Comparison of ENCODE assay signal across 1 cellular context in genomic region chr2:101731221-101732054, GRCh38.
A peak's percentile ranks its signal among the peaks of the same experiment; 100 is the strongest.
TF ChIP-seq lines count a peak whose summit lies in the region.

No MANE protein-coding gene starts in this region.

TF ChIP-seq in HepG2, 621 proteins besides CTCF, POLR2A, EP300 and RAD21 (continued from another document and continues in another):
- TF ChIP-seq ZNF691 (CRISPR knock-in tag; IDR thresholded peaks at IDR 0.05; ENCODE audit: borderline replicate concordance, low read depth) (no peak), ZNF546 (CRISPR knock-in tag; conservative IDR thresholded peaks at IDR 0.05) (no peak), ZNF800 (CRISPR knock-in tag; IDR thresholded peaks at IDR 0.05) (no peak; the same call in 1 of the 2 replicates), ZNF451 (CRISPR knock-in tag; IDR thresholded peaks at IDR 0.05) (no peak), ATF7-NPFF (CRISPR knock-in tag; IDR thresholded peaks at IDR 0.05; ENCODE audit: low read depth) (no peak), ZNF34 (CRISPR knock-in tag; IDR thresholded peaks at IDR 0.05; ENCODE audit: borderline replicate concordance) (no peak), ZNF282 (IDR thresholded peaks at IDR 0.05; ENCODE audit: partially characterized antibody) (no peak), ZNF510 (CRISPR knock-in tag; IDR thresholded peaks at IDR 0.05; ENCODE audit: low read depth) (no peak), SRSF9 (IDR thresholded peaks at IDR 0.05; ENCODE audit: borderline replicate concordance, insufficient read depth, low read depth, low read length, poor library complexity, severe bottlenecking) (no peak), ZNF275 (CRISPR knock-in tag; IDR thresholded peaks at IDR 0.05; ENCODE audit: borderline replicate concordance) (0 out of 2 replicates have a peak, but pooled peaks have one; percentile 25), AHDC1 (CRISPR knock-in tag; IDR thresholded peaks at IDR 0.05; ENCODE audit: borderline replicate concordance) (peak; percentile 77; the same call in 1 of the 2 replicates), NONO (IDR thresholded peaks at IDR 0.05) (no peak), NONO (CRISPR knock-in tag; conservative IDR thresholded peaks at IDR 0.05) (peak; percentile 38), TBP (CRISPR knock-in tag; IDR thresholded peaks at IDR 0.05) (no peak), ZNF292 (CRISPR knock-in tag; IDR thresholded peaks at IDR 0.05; ENCODE audit: borderline replicate concordance, low read depth) (no peak), ZBTB33 (CRISPR knock-in tag; IDR thresholded peaks at IDR 0.05) (no peak), NFAT5 (CRISPR knock-in tag; IDR thresholded peaks at IDR 0.05) (no peak), ZMAT3 (CRISPR knock-in tag; conservative IDR thresholded peaks at IDR 0.05) (no peak), PREB (CRISPR knock-in tag; IDR thresholded peaks at IDR 0.05) (no peak), XBP1 (CRISPR knock-in tag; IDR thresholded peaks at IDR 0.05) (no peak), ZNF484 (CRISPR knock-in tag; IDR thresholded peaks at IDR 0.05; ENCODE audit: borderline replicate concordance, low read depth) (no peak), ZBTB20 (CRISPR knock-in tag; IDR thresholded peaks at IDR 0.05; ENCODE audit: borderline replicate concordance, low read depth) (no peak), KLF11 (CRISPR knock-in tag; IDR thresholded peaks at IDR 0.05) (no peak), TSC22D2 (CRISPR knock-in tag; IDR thresholded peaks at IDR 0.05; ENCODE audit: borderline replicate concordance) (no peak), SKIL (CRISPR knock-in tag; IDR thresholded peaks at IDR 0.05; ENCODE audit: borderline replicate concordance) (peak; percentile 94), SNAPC5 (CRISPR knock-in tag; IDR thresholded peaks at IDR 0.05; ENCODE audit: borderline replicate concordance) (no peak), ERF (CRISPR knock-in tag; IDR thresholded peaks at IDR 0.05) (peak; percentile 36; the same call in 1 of the 2 replicates), ZNF746 (CRISPR knock-in tag; IDR thresholded peaks at IDR 0.05) (no peak), CAMTA2 (CRISPR knock-in tag; IDR thresholded peaks at IDR 0.05; ENCODE audit: borderline replicate concordance) (no peak), ZNF841 (CRISPR knock-in tag; IDR thresholded peaks at IDR 0.05; ENCODE audit: borderline replicate concordance) (no peak), CBX2 (IDR thresholded peaks at IDR 0.05; ENCODE audit: low read depth, low read length) (no peak), CBX2 (CRISPR knock-in tag; IDR thresholded peaks at IDR 0.05; ENCODE audit: low read depth) (no peak), THAP8 (CRISPR knock-in tag; IDR thresholded peaks at IDR 0.05; ENCODE audit: borderline replicate concordance) (no peak), KAT8 (CRISPR knock-in tag; IDR thresholded peaks at IDR 0.05) (peak; percentile 39), CENPX (CRISPR knock-in tag; IDR thresholded peaks at IDR 0.05) (no peak), IRF1 (CRISPR knock-in tag; IDR thresholded peaks at IDR 0.05; ENCODE audit: low read depth) (no peak)
